Comparison of ENCODE assay signal across 11 cellular contexts in the genomic region with DNA sequence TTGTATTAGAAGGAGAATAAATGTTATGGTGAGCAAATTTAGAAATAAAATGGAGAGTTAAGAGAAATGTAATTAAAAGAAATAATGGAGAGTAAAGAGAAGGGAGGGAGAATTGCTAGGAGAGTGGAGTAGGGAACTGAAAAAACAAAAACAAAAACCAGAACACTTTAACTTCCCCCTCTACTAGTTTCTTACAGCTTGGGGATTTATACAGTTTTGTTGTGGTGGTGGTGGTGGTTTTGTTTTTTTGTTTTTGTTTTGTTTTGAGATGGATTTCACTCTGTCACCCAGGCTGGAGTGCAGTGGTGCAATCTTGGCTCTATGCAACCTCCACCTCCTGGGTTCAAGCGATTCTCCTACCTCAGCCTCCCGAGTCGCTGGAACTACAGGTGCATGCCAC.
DNase-seq lines count a peak whose midpoint lies in the region; ATAC-seq, FAIRE-seq and TF ChIP-seq lines count a peak whose summit lies in the region.
"Had no signal": no experiment of that assay in that cellular context is flagged by ENCODE, and none has a peak within 500 bp of the region (broad histone marks: within the 10 kb centered on the region; RNA-seq: fewer than 3 reads in every experiment).

No MANE protein-coding gene starts in this region.

- TF ChIP-seq EP300 in suprapubic skin (IDR thresholded peaks at IDR 0.05) (no peak), transverse colon (IDR thresholded peaks at IDR 0.05; ENCODE audit: low read depth) (no peak)

- H3K4me3 ChIP-seq in pancreas (no peak overlapping the region), suprapubic skin (no peak overlapping the region), transverse colon (no peak overlapping the region)

- peak; percentile 76 for ATAC-seq in GM18508 (IDR thresholded peaks at IDR 0.05; ENCODE audit: insufficient read depth, unreplicated experiment)
- ATAC-seq in GM19468 (IDR thresholded peaks at IDR 0.05; ENCODE audit: extremely low read depth, unreplicated experiment), result peak; percentile 55
- peak; percentile 88 for ATAC-seq in HG02884 (IDR thresholded peaks at IDR 0.05; ENCODE audit: unreplicated experiment)
- ATAC-seq in HG03469 (IDR thresholded peaks at IDR 0.05; ENCODE audit: unreplicated experiment), result peak; percentile 76
- ATAC-seq in pancreas, result no peak

- intact Hi-C loops in pancreas (cut with DNase I) (no loop called here), transverse colon (cut with DNase I; ENCODE audit: low total_unique reads) (no loop called here)

- no peak overlapping the region for H3K27ac ChIP-seq in pancreas
- no peak overlapping the region for H3K27ac ChIP-seq in suprapubic skin
- no peak overlapping the region for H3K27ac ChIP-seq in transverse colon
- H3K27ac ChIP-seq: HL-60, WERI-Rb-1 had no signal

- FAIRE-seq in pancreas (lab: Jason Lieb, UNC), result no peak

- in situ Hi-C loops in transverse colon (cut with MboI; ENCODE audit: low pct_ligation_motif_present in 1 of 4, low pct_unique_long_range_greater_than_20kb in 1 of 4, low sequenced_read_pairs in 3 of 4), result no loop called here

- TF ChIP-seq POLR2A in suprapubic skin (IDR thresholded peaks at IDR 0.05) (no peak), transverse colon (IDR thresholded peaks at IDR 0.05) (no peak)

- H3K9me3 ChIP-seq in pancreas (no peaks in the 10 kb centered on the region), suprapubic skin (no peaks in the 10 kb centered on the region), transverse colon (no peaks in the 10 kb centered on the region)

- H3K4me1 ChIP-seq in pancreas (no peaks in the 10 kb centered on the region), suprapubic skin (no peaks in the 10 kb centered on the region), transverse colon (no peaks in the 10 kb centered on the region)

- H3K27me3 ChIP-seq in pancreas (no peaks in the 10 kb centered on the region), suprapubic skin (no peaks in the 10 kb centered on the region), transverse colon (no peaks in the 10 kb centered on the region)

- TF ChIP-seq CTCF in pancreas (IDR thresholded peaks at IDR 0.05), result no peak
- no peak for TF ChIP-seq CTCF in suprapubic skin (IDR thresholded peaks at IDR 0.05)
- TF ChIP-seq CTCF in transverse colon (IDR thresholded peaks at IDR 0.05), result no peak

- H3K36me3 ChIP-seq in pancreas (no peaks in the 10 kb centered on the region), suprapubic skin (no peaks in the 10 kb centered on the region), transverse colon (no peaks in the 10 kb centered on the region)
- H3K36me3 ChIP-seq: WERI-Rb-1 had no signal

- WGBS in pancreas, 2 donors, result 92 to 94% methylated on average over 3 of the region's 3 CpGs
- WGBS in suprapubic skin, result 100% methylated on average over 3 of the region's 3 CpGs
- WGBS in transverse colon (ENCODE audit: low coverage in 1 of 2), 2 donors, result 80 to 93% methylated on average over 1 to 3 of the region's 3 CpGs

- DNase-seq in pancreas (no peak), suprapubic skin (ENCODE audit: low spot score in 2 of 2) (no peak), transverse colon (no peak), NCI-H524 treated with DMSO at 0.1 percent for 48 hours (lab: John Stamatoyannopoulos, UW) (no peak)
- DNase-seq: NCI-H446 treated with DMSO at 0.1 percent for 48 hours, WERI-Rb-1 had no signal

Comparison
In these comparisons a context has a peak if more than half of its experiments do, and no peak if none do; other contexts are left out.
1. ATAC-seq: peak in GM18508 (single experiment), GM19468 (single experiment), HG02884 (single experiment) and HG03469 (single experiment); none in pancreas (0 of 4).